Comparison of ENCODE assay signal across 12 cellular contexts in genomic region chr1:66343569-66344325, GRCh38.
DNase-seq lines count a peak whose midpoint lies in the region; ATAC-seq, FAIRE-seq and TF ChIP-seq lines count a peak whose summit lies in the region.
"Had no signal": no experiment of that assay in that cellular context is flagged by ENCODE, and none has a peak within 500 bp of the region (broad histone marks: within the 10 kb centered on the region; RNA-seq: fewer than 3 reads in every experiment).

No MANE protein-coding gene starts in this region.

- no peak for TF ChIP-seq POLR2A in K562 (conservative IDR thresholded peaks at IDR 0.05)

- H3K27me3 ChIP-seq in MG63 (no peaks in the 10 kb centered on the region), K562 (ENCODE audit: control insufficient read depth in 2 of 2, insufficient read depth in 2 of 2, low read length in 2 of 2) (no peaks in the 10 kb centered on the region)

- no peak overlapping the region for H2AFZ ChIP-seq in K562 (ENCODE audit: low read depth, low read length)

- H3K4me1 Mint-ChIP-seq in activated naive CD4-positive, alpha-beta T cell treated with anti-CD3 and anti-CD28 coated beads for 36 hours (ENCODE audit: low read depth), result peaks cover 79% of the 10 kb centered on the region
- peaks cover 64% of the 10 kb centered on the region for H3K4me1 Mint-ChIP-seq in stimulated activated effector memory CD8-positive, alpha-beta T cell treated with anti-CD3 and anti-CD28 coated beads, Interleukin-12 subunit alpha, Interleukin-12 subunit beta, amount 100 ng/mL, for 72 hours

- FAIRE-seq in K562 (lab: Jason Lieb, UNC), result no peak

- CTCF ChIA-PET in activated naive CD4-positive, alpha-beta T cell treated with anti-CD3 and anti-CD28 coated beads for 36 hours (lab: Charles Lee), result interaction anchor here (0.7 to 6.8 kb wide), 10 partner anchors 9 to 1212 kb away, joined by 3 to 50 read pairs (median 6); no protein-coding TSS in a partner anchor
- CTCF ChIA-PET in K562 (lab: Yijun Ruan, JAX; ENCODE audit: low intra/inter-chr PET ratio), result no interaction called here

- H3K4me3 Mint-ChIP-seq in activated naive CD4-positive, alpha-beta T cell treated with anti-CD3 and anti-CD28 coated beads for 36 hours, result peak overlapping the region; percentile 30
- H3K4me3 Mint-ChIP-seq in stimulated activated effector memory CD8-positive, alpha-beta T cell treated with anti-CD3 and anti-CD28 coated beads, Interleukin-12 subunit alpha, Interleukin-12 subunit beta, amount 100 ng/mL, for 72 hours, result peak overlapping the region; percentile 96

- no peaks in the 10 kb centered on the region for H3K9me1 ChIP-seq in K562 (ENCODE audit: control insufficient read depth, insufficient read depth, low read length)

- H3K9ac ChIP-seq in K562 (ENCODE audit: insufficient read depth in 1 of 2, low read depth in 2 of 2, low read length in 2 of 2), result no peak overlapping the region

- ATAC-seq in K562 (no peak), HG03025 (IDR thresholded peaks at IDR 0.05; ENCODE audit: low FRiP score, unreplicated experiment) (no peak), GM18519 (IDR thresholded peaks at IDR 0.05; ENCODE audit: low FRiP score, unreplicated experiment) (no peak)
- peak; percentile 38 for ATAC-seq in stimulated activated effector memory CD8-positive, alpha-beta T cell treated with anti-CD3 and anti-CD28 coated beads, Interleukin-12 subunit alpha, Interleukin-12 subunit beta, amount 100 ng/mL, for 72 hours

- H3K27ac Mint-ChIP-seq in activated naive CD4-positive, alpha-beta T cell treated with anti-CD3 and anti-CD28 coated beads for 36 hours, result peak overlapping the region; percentile 74
- H3K27ac Mint-ChIP-seq in stimulated activated effector memory CD8-positive, alpha-beta T cell treated with anti-CD3 and anti-CD28 coated beads, Interleukin-12 subunit alpha, Interleukin-12 subunit beta, amount 100 ng/mL, for 72 hours, result no peak overlapping the region

- H4K20me1 ChIP-seq in K562 (replicated peaks; ENCODE audit: control insufficient read depth, insufficient read depth, low read length), result no peaks in the 10 kb centered on the region

- no peak overlapping the region for H3K4me2 ChIP-seq in K562 (ENCODE audit: insufficient read depth, low read length)

- peaks cover 18% of the 10 kb centered on the region for H3K36me3 Mint-ChIP-seq in activated naive CD4-positive, alpha-beta T cell treated with anti-CD3 and anti-CD28 coated beads for 36 hours (ENCODE audit: low read depth)
- H3K36me3 Mint-ChIP-seq in stimulated activated effector memory CD8-positive, alpha-beta T cell treated with anti-CD3 and anti-CD28 coated beads, Interleukin-12 subunit alpha, Interleukin-12 subunit beta, amount 100 ng/mL, for 72 hours, result peaks cover 81% of the 10 kb centered on the region

- DNase-seq in activated naive CD4-positive, alpha-beta T cell treated with anti-CD3 and anti-CD28 coated beads for 36 hours, result no peak
- no peak for DNase-seq in activated naive CD4-positive, alpha-beta T cell treated with anti-CD3 and anti-CD28 coated beads, Interleukin-2, amount 50 U/mL, for 16 hours
- DNase-seq in MG63 (peak; percentile 25), K562 (ENCODE audit: extremely low read depth in 1 of 4, low spot score in 3 of 4) (no peak), midbrain (lab: John Stamatoyannopoulos, UW) (no peak)
- DNase-seq in stimulated activated effector memory CD8-positive, alpha-beta T cell treated with anti-CD3 and anti-CD28 coated beads, Interleukin-12 subunit alpha, Interleukin-12 subunit beta, amount 100 ng/mL, for 72 hours (ENCODE audit: low spot score in 2 of 2), result no peak
- DNase-seq: activated CD4-positive, alpha-beta T cell treated with anti-CD3 and anti-CD28 coated beads, Interleukin-2, amount 50 U/mL, for 1 hour; GOT3; NCI-H2171 treated with DMSO at 0.1 percent for 48 hours; stimulated activated CD8-positive, alpha-beta memory T cell treated with anti-CD3 and anti-CD28 coated beads, Interleukin-4, amount 100 ng/mL, for 48 hours had no signal

- POLR2A ChIA-PET in K562 (lab: Yijun Ruan, JAX), result no interaction called here

- TF ChIP-seq RAD21 in K562 (CRISPR knock-in tag; conservative IDR thresholded peaks at IDR 0.05 in 1 of 2, IDR thresholded peaks at IDR 0.05 in 1 of 2), result no peak

- WGBS in K562 (ENCODE audit: insufficient coverage, low coverage, missing lambda C conversion rate), result 0% methylated on average over 1 of the region's 1 CpG

- in situ Hi-C loops in K562 (cut with MboI), result no loop called here

- BruUV-seq in K562 (replicated peaks; lab: Mats Ljungman, UMichigan), result no TSS peak

- intact Hi-C loops in activated naive CD4-positive, alpha-beta T cell treated with anti-CD3 and anti-CD28 coated beads for 36 hours (cut with micrococcal nuclease), result no loop called here
- intact Hi-C loops in K562 (cut with micrococcal nuclease), result no loop called here

- TF ChIP-seq EP300 in K562 (IDR thresholded peaks at IDR 0.05; ENCODE audit: low read length), result no peak

- H3K9me3 Mint-ChIP-seq in activated naive CD4-positive, alpha-beta T cell treated with anti-CD3 and anti-CD28 coated beads for 36 hours, result no peaks in the 10 kb centered on the region
- no peaks in the 10 kb centered on the region for H3K9me3 Mint-ChIP-seq in stimulated activated effector memory CD8-positive, alpha-beta T cell treated with anti-CD3 and anti-CD28 coated beads, Interleukin-12 subunit alpha, Interleukin-12 subunit beta, amount 100 ng/mL, for 72 hours

- H3K9me3 ChIP-seq in MG63 (no peaks in the 10 kb centered on the region), K562 (replicated peaks; ENCODE audit: control insufficient read depth, insufficient read depth, low read depth, low read length) (no peaks in the 10 kb centered on the region)

- no peak for TF ChIP-seq CTCF in K562 (IDR thresholded peaks at IDR 0.05 in 2 of 3, conservative IDR thresholded peaks at IDR 0.05 in 1 of 3; ENCODE audit: insufficient read depth in 2 of 3, low read depth in 1 of 3, low read length in 3 of 3)

- no peaks in the 10 kb centered on the region for H3K27me3 Mint-ChIP-seq in activated naive CD4-positive, alpha-beta T cell treated with anti-CD3 and anti-CD28 coated beads for 36 hours (ENCODE audit: low read depth)

- no peaks in the 10 kb centered on the region for H3K4me1 ChIP-seq in K562 (replicated peaks in 1 of 2; ENCODE audit: control insufficient read depth in 2 of 2, insufficient read depth in 2 of 2, low read length in 2 of 2)

- H3K4me3 ChIP-seq in MG63 (no peak overlapping the region), K562 (no peak overlapping the region)

- no peak overlapping the region for H3K27ac ChIP-seq in K562 (ENCODE audit: extremely low read depth, low read depth, low read length)

- H3K36me3 ChIP-seq in MG63 (peaks cover 4% of the 10 kb centered on the region), K562 (ENCODE audit: control insufficient read depth, insufficient read depth, low read length) (no peaks in the 10 kb centered on the region)

- H3K79me2 ChIP-seq in K562 (ENCODE audit: control insufficient read depth, insufficient read depth, low read length), result no peaks in the 10 kb centered on the region

TF ChIP-seq in K562, 482 proteins besides CTCF, POLR2A, EP300 and RAD21:
- TF ChIP-seq TRIM24 (IDR thresholded peaks at IDR 0.05) (no peak), MAFF (IDR thresholded peaks at IDR 0.05; ENCODE audit: low read length) (peak; percentile 53), ETV6 (IDR thresholded peaks at IDR 0.05; ENCODE audit: borderline replicate concordance in 1 of 2, low read depth in 2 of 2, low read length in 1 of 2) (no peak), ETV6 (CRISPR knock-in tag; IDR thresholded peaks at IDR 0.05; ENCODE audit: borderline replicate concordance) (no peak), MAFK (IDR thresholded peaks at IDR 0.05; ENCODE audit: low read length) (peak; percentile 66), C11orf30 (IDR thresholded peaks at IDR 0.05; ENCODE audit: low read depth) (peak; percentile 27; the same call in 1 of the 2 replicates), ZNF316 (IDR thresholded peaks at IDR 0.05) (peak; percentile 65), MAFG (tag; conservative IDR thresholded peaks at IDR 0.05) (peak; percentile 53), TAF1 (IDR thresholded peaks at IDR 0.05; ENCODE audit: control insufficient read depth, extremely low read depth, insufficient read depth, low read length, severe bottlenecking) (no peak), ZNF134 (CRISPR knock-in tag; conservative IDR thresholded peaks at IDR 0.05) (no peak)
